1 cellular context compared by ENCODE assay signal in the genomic region with DNA sequence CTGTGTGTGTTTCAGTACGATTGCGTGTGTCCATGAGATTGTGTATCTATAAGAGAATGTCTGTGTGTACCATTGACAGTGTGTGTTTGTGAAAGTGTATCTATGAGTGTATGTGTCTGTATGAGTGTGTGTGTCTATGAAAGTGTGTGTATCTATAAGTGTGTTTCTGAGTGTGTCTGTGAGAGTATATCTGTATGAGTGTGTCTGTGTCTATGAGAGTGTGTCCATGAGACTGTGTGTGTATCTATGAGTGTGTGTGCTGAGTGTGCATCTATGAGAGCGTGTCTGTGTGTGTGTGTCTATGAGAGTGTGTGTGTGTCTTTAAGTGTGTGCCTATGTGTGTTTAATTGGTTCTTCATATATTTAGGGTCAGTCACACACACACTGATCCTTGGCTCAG.
TF ChIP-seq lines count a peak whose summit lies in the region.

No MANE protein-coding gene starts in this region.

TF ChIP-seq in neural cell, 6 proteins besides CTCF, POLR2A, EP300 and RAD21 (continued from another document):
- TF ChIP-seq EZH2 (IDR thresholded peaks at IDR 0.05; ENCODE audit: borderline replicate concordance, insufficient read depth, low read length, poor library complexity, severe bottlenecking): no peak
